In genomic region chr9:8978334-8978733, GRCh38 we compare ENCODE assay signal across 15 cellular contexts.
A peak's percentile ranks its signal among the peaks of the same experiment; 100 is the strongest.
DNase-seq lines count a peak whose midpoint lies in the region; ATAC-seq, FAIRE-seq and TF ChIP-seq lines count a peak whose summit lies in the region.
"Had no signal": no experiment of that assay in that cellular context is flagged by ENCODE, and none has a peak within 500 bp of the region (broad histone marks: within the 10 kb centered on the region; RNA-seq: fewer than 3 reads in every experiment).

No MANE protein-coding gene starts in this region.

- H2BK5ac ChIP-seq in H1 (ENCODE audit: low read depth, low read length) = no peak overlapping the region

- H4K5ac ChIP-seq in H1 (ENCODE audit: insufficient read length, low read depth, low read length) = no peak overlapping the region

- no peak for TF ChIP-seq POLR2A in H1 (IDR thresholded peaks at IDR 0.05; ENCODE audit: control extremely low read depth in 1 of 2, low read depth in 2 of 2, low read length in 2 of 2)

- H2BK15ac ChIP-seq in H1 (ENCODE audit: low read length) = no peak overlapping the region

- peak overlapping the region; percentile 70; the same call in 1 of the 2 replicates for H2AFZ ChIP-seq in GM23338
- no peak overlapping the region for H2AFZ ChIP-seq in OCI-LY1 (ENCODE audit: low read length)
- H2AFZ ChIP-seq in H1 (ENCODE audit: low read length) = no peak overlapping the region

- H2BK120ac ChIP-seq in H1 (replicated peaks; ENCODE audit: low read depth, low read length) = no peak overlapping the region

- no peak overlapping the region for H2BK20ac ChIP-seq in H1 (ENCODE audit: low read length)

- no peak overlapping the region for H3K27ac ChIP-seq in GM23338 (ENCODE audit: low read depth)
- no peak overlapping the region for H3K27ac ChIP-seq in OCI-LY1 (ENCODE audit: low read depth, low read length, poor library complexity, severe bottlenecking)
- no peak overlapping the region for H3K27ac ChIP-seq in H1 (ENCODE audit: low read depth, low read length)
- H3K27ac ChIP-seq in thoracic aorta = no peak overlapping the region
- H3K27ac ChIP-seq: BLaER1 had no signal

- H2BK12ac ChIP-seq in H1 (ENCODE audit: low read depth, low read length) = no peak overlapping the region

- no peak overlapping the region for H4K8ac ChIP-seq in H1 (ENCODE audit: extremely low read depth, insufficient read depth, low read length)

- H3K36me3 ChIP-seq in GM23338 (ENCODE audit: insufficient read depth) = no peaks in the 10 kb centered on the region
- H3K36me3 ChIP-seq in OCI-LY1 (ENCODE audit: insufficient read depth, low read length) = no peaks in the 10 kb centered on the region
- H3K36me3 ChIP-seq in H1 (ENCODE audit: control insufficient read depth in 2 of 4, insufficient read depth in 4 of 4, low read length in 3 of 4) = no peaks in the 10 kb centered on the region
- no peaks in the 10 kb centered on the region for H3K36me3 ChIP-seq in thoracic aorta
- H3K36me3 ChIP-seq: BLaER1 had no signal

- 94% methylated on average over 6 of the region's 6 CpGs; no CpG with 5 or more reads in 1 of the 2 experiments for WGBS in H1 (ENCODE audit: extremely low coverage in 1 of 2, insufficient coverage in 1 of 2, insufficient read length in 1 of 2, insufficient replicate concordance in 2 of 2, low coverage in 1 of 2, low lambda C conversion rate in 2 of 2, missing lambda C conversion rate in 1 of 2), 2 experiments

- peak; percentile 52 to 55 for TF ChIP-seq CTCF in GM23338 (conservative IDR thresholded peaks at IDR 0.05; ENCODE audit: low read depth in 2 of 2)
- TF ChIP-seq CTCF in OCI-LY1 (IDR thresholded peaks at IDR 0.05; ENCODE audit: low read length) = peak; percentile 39; the same call in 1 of the 2 replicates
- TF ChIP-seq CTCF in H1 (IDR thresholded peaks at IDR 0.05; ENCODE audit: control extremely low read depth in 1 of 3, insufficient read depth in 1 of 3, low read depth in 1 of 3, low read length in 3 of 3) = peak in 1 of 3 experiments; percentile 43; a peak in 1 of 4 replicates
- no peak for TF ChIP-seq CTCF in thoracic aorta (IDR thresholded peaks at IDR 0.05)

- H3K4me2 ChIP-seq in GM23338 (no peak overlapping the region), OCI-LY1 (ENCODE audit: low read length) (no peak overlapping the region), H1 (ENCODE audit: insufficient read depth in 1 of 2, low read depth in 2 of 2, low read length in 2 of 2) (no peak overlapping the region)
- H3K4me2 ChIP-seq: BLaER1 had no signal

- H3K9ac ChIP-seq in OCI-LY1 (ENCODE audit: low read length) (no peak overlapping the region), H1 (replicated peaks in 1 of 4; ENCODE audit: extremely low read depth in 1 of 4, low read depth in 3 of 4, low read length in 3 of 4) (no peak overlapping the region)
- H3K9ac ChIP-seq: BLaER1 had no signal

- no peak overlapping the region for H3K4me3 ChIP-seq in GM23338
- H3K4me3 ChIP-seq in OCI-LY1 (ENCODE audit: low read depth, low read length, poor library complexity, severe bottlenecking) = no peak overlapping the region
- no peak overlapping the region for H3K4me3 ChIP-seq in H1 (ENCODE audit: extremely low read depth in 1 of 4, insufficient read depth in 2 of 4, low read depth in 3 of 4, low read length in 4 of 4)
- no peak overlapping the region for H3K4me3 ChIP-seq in thoracic aorta
- H3K4me3 ChIP-seq: BLaER1, K562 had no signal

- peak; percentile 19 for DNase-seq in GM23338 (ENCODE audit: low spot score)
- no peak for DNase-seq in H1 (ENCODE audit: low read depth in 1 of 2, low spot score in 2 of 2)
- DNase-seq in thoracic aorta (ENCODE audit: low spot score) = no peak
- no peak for DNase-seq in NCI-H526 (lab: John Stamatoyannopoulos, UW)
- no peak for DNase-seq in Right ventricle myocardium superior
- DNase-seq in epidermal melanocyte (ENCODE audit: insufficient read length, low spot score) = no peak
- DNase-seq: AML-193; CD8-positive, alpha-beta memory T cell; DMS53 had no signal

- no peaks in the 10 kb centered on the region for H3K4me1 Mint-ChIP-seq in GM23338
- H3K4me1 Mint-ChIP-seq: CD8-positive, alpha-beta memory T cell had no signal

- no peak overlapping the region for H3K4me3 Mint-ChIP-seq in GM23338
- H3K4me3 Mint-ChIP-seq: CD8-positive, alpha-beta memory T cell had no signal

- no peak overlapping the region for H3K23ac ChIP-seq in H1 (ENCODE audit: insufficient read length)

- no peaks in the 10 kb centered on the region for H3K36me3 Mint-ChIP-seq in GM23338 (ENCODE audit: low read depth)
- H3K36me3 Mint-ChIP-seq: CD8-positive, alpha-beta memory T cell had no signal

- H3K4me1 ChIP-seq in GM23338 (ENCODE audit: insufficient read depth) (no peaks in the 10 kb centered on the region), OCI-LY1 (ENCODE audit: insufficient read depth, low read length, severe bottlenecking) (no peaks in the 10 kb centered on the region), H1 (replicated peaks in 1 of 4; ENCODE audit: control insufficient read depth in 3 of 4, insufficient read depth in 4 of 4, low read length in 3 of 4) (no peaks in the 10 kb centered on the region), thoracic aorta (ENCODE audit: control insufficient read depth in 1 of 2, low read depth in 2 of 2) (no peaks in the 10 kb centered on the region)

- no peak overlapping the region for H3K27ac Mint-ChIP-seq in GM23338
- H3K27ac Mint-ChIP-seq: CD8-positive, alpha-beta memory T cell had no signal

- no peaks in the 10 kb centered on the region for H3K23me2 ChIP-seq in H1 (ENCODE audit: low read depth, low read length)

- H3K9me3 Mint-ChIP-seq in GM23338 = no peaks in the 10 kb centered on the region

- no peak overlapping the region for H3K56ac ChIP-seq in H1 (replicated peaks; ENCODE audit: insufficient read length, low read depth, low read length)

- H3F3A ChIP-seq in GM23338 (replicated peaks; ENCODE audit: low read depth) (no peaks in the 10 kb centered on the region), OCI-LY1 (ENCODE audit: insufficient read depth, low read length) (no peaks in the 10 kb centered on the region)

- H3K27me3 ChIP-seq in GM23338 (ENCODE audit: insufficient read depth) = no peaks in the 10 kb centered on the region
- H3K27me3 ChIP-seq in OCI-LY1 (ENCODE audit: insufficient read depth, low read length) = no peaks in the 10 kb centered on the region
- H3K27me3 ChIP-seq in H1 (replicated peaks in 1 of 4; ENCODE audit: control insufficient read depth in 3 of 4, extremely low read depth in 1 of 4, insufficient read depth in 3 of 4, low read length in 3 of 4) = no peaks in the 10 kb centered on the region
- no peaks in the 10 kb centered on the region for H3K27me3 ChIP-seq in thoracic aorta (replicated peaks; ENCODE audit: insufficient read depth)
- H3K27me3 ChIP-seq: BLaER1 had no signal

- no peak overlapping the region for H4K91ac ChIP-seq in H1 (replicated peaks; ENCODE audit: insufficient read length, low read length)

- H4K20me1 ChIP-seq in GM23338 (replicated peaks; ENCODE audit: insufficient read depth) (no peaks in the 10 kb centered on the region), OCI-LY1 (ENCODE audit: insufficient read depth, low read length) (no peaks in the 10 kb centered on the region), H1 (replicated peaks in 1 of 2; ENCODE audit: control insufficient read depth in 1 of 2, insufficient read depth in 2 of 2, low read length in 2 of 2) (no peaks in the 10 kb centered on the region)
- H4K20me1 ChIP-seq: BLaER1 had no signal

- H3K18ac ChIP-seq in H1 (ENCODE audit: extremely low read depth, low read length) = no peak overlapping the region

- H3K4ac ChIP-seq in H1 (replicated peaks; ENCODE audit: insufficient read length, low read depth, low read length) = no peak overlapping the region

- peak; percentile 17 to 18; a peak in 2 of 4 replicates for TF ChIP-seq RAD21 in H1 (IDR thresholded peaks at IDR 0.05 in 1 of 2, conservative IDR thresholded peaks at IDR 0.05 in 1 of 2; ENCODE audit: low read depth in 2 of 2, low read length in 2 of 2)

- POLR2A ChIA-PET in H1 (lab: Charles Lee; ENCODE audit: partially characterized antibody) = interaction anchor here (0.6 kb wide), 1 partner anchor 20 kb away, joined by 4 read pairs; no protein-coding TSS in a partner anchor

- H3K14ac ChIP-seq in H1 (ENCODE audit: insufficient read length) = no peak overlapping the region

- no peak for TF ChIP-seq EP300 in H1 (IDR thresholded peaks at IDR 0.05; ENCODE audit: borderline replicate concordance in 1 of 2, low read depth in 2 of 2, low read length in 2 of 2)

- H3K27me3 Mint-ChIP-seq in GM23338 (ENCODE audit: insufficient read depth, low read depth, poor library complexity) = no peaks in the 10 kb centered on the region
- H3K27me3 Mint-ChIP-seq: CD8-positive, alpha-beta memory T cell had no signal

- H3K9me3 ChIP-seq in OCI-LY1 (ENCODE audit: low read length) (no peaks in the 10 kb centered on the region), H1 (ENCODE audit: insufficient read depth in 2 of 2, low read depth in 1 of 2, low read length in 1 of 2) (no peaks in the 10 kb centered on the region), thoracic aorta (no peaks in the 10 kb centered on the region)
- H3K9me3 ChIP-seq: BLaER1 had no signal

- intact Hi-C loops in Right ventricle myocardium superior (cut with DNase I) = no loop called here

- H3K79me1 ChIP-seq in H1 (ENCODE audit: low read depth, low read length) = no peaks in the 10 kb centered on the region

- CTCF ChIA-PET in H1 (lab: Charles Lee; ENCODE audit: partially characterized antibody) = interaction anchor here (0.6 to 1.6 kb wide), 8 partner anchors 13 to 697 kb away, joined by 3 to 8 read pairs (median 3); no protein-coding TSS in a partner anchor

- no peak for FAIRE-seq in H1 (lab: Jason Lieb, UNC)
- FAIRE-seq: GM12891, K562 had no signal

- ATAC-seq in GM23338 (no peak), thoracic aorta (ENCODE audit: insufficient number of reproducible peaks, low FRiP score, low read depth) (peak; percentile 18), Right ventricle myocardium superior (ENCODE audit: poor library complexity) (no peak), HG03108 (IDR thresholded peaks at IDR 0.05; ENCODE audit: unreplicated experiment) (no peak)
- ATAC-seq: HCT116, K562 had no signal

- H3K79me2 ChIP-seq in GM23338 (replicated peaks; ENCODE audit: insufficient read depth) (no peaks in the 10 kb centered on the region), OCI-LY1 (ENCODE audit: insufficient read depth, low read length) (no peaks in the 10 kb centered on the region), H1 (ENCODE audit: control insufficient read depth in 1 of 2, insufficient read depth in 2 of 2, low read length in 2 of 2) (no peaks in the 10 kb centered on the region)

- no peak overlapping the region for H2AK5ac ChIP-seq in H1 (ENCODE audit: low read depth, low read length)

- no peaks in the 10 kb centered on the region for H3K9me2 ChIP-seq in GM23338 (ENCODE audit: insufficient read depth)
- no peaks in the 10 kb centered on the region for H3K9me2 ChIP-seq in OCI-LY1 (ENCODE audit: low read depth, low read length)

TF ChIP-seq in GM23338, 12 proteins besides CTCF, POLR2A, EP300 and RAD21 (continues in another document):
- TF ChIP-seq EZH2phosphoT487 (IDR thresholded peaks at IDR 0.05; ENCODE audit: unreplicated experiment) = no peak
- no peak for TF ChIP-seq NANOG (IDR thresholded peaks at IDR 0.05; ENCODE audit: borderline replicate concordance)
- TF ChIP-seq ZNF114 (CRISPR knock-in tag; IDR thresholded peaks at IDR 0.05) = no peak

TF ChIP-seq in H1, 55 proteins besides CTCF, POLR2A, EP300 and RAD21:
- TF ChIP-seq SIRT6 (IDR thresholded peaks at IDR 0.05; ENCODE audit: low read length) (no peak), RFX5 (IDR thresholded peaks at IDR 0.05; ENCODE audit: borderline replicate concordance, low read depth, low read length) (no peak)
TF ChIP-seq in H1: peak in this region for 0.
